In the genomic region with DNA sequence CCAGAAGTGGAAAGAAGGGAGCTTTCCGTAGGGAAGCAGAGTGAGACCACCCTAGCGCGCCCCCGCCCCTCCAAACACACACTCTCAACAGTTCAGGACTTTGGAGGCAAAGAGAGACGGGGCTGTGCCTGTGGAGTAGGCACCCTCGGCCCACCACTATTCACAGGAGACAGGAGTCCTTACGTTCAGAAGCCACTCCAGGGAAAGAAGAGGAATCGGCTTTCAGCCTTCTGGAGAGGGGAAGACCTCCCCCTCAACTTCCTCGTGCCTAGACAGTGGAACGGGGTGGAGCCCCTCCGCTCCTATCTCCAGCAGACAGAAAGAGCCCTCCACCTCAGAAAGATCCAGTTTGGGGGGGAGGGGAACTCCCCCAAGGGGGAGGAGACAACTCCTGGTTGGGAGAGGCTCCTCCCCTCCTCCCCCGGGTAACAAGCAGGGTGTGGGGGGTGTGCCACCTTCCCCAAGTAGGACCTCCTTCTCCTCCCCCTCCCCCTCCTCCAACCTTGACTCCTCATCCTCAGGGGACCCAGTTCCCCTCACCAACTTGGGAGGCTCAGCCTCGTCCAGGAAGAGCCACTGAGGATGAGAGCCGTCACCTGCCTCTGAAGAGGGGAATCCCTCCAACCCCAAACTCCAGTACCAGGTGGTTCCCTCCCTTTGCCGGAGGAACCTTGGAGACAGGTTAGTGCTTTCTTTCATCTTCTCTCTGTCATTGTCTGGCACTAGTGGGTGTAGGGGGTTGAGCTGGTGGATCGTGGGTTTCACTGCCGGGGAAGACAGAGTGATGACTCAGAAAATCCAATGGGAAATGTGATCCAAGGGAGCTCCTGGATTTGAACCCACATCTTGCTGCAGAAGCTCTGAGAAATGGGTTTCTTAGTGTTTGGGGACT, we compare ENCODE assay signal across 8 cellular contexts. TPM values are rescaled to one million over a fixed set of nuclear protein-coding genes. Genes with fewer than 3 reads are reported as not detected.
DNase-seq lines count a peak whose midpoint lies in the region; ATAC-seq and TF ChIP-seq lines count a peak whose summit lies in the region.

No MANE protein-coding gene starts in this region.

- DNase-seq in DMS 273 (lab: John Stamatoyannopoulos, UW; ENCODE audit: unreplicated experiment), result peak; percentile 52
- DNase-seq in DMS 273 treated with DMSO at 0.1 percent for 48 hours (lab: John Stamatoyannopoulos, UW), result no peak
- DNase-seq in OCI-M1 (lab: John Stamatoyannopoulos, UW), result peak; percentile 88
- DNase-seq in glutamatergic neuron, result peak; percentile 21
- DNase-seq in nucleus accumbens (lab: John Stamatoyannopoulos, UW), result peak in 45 of 56 donors; percentile 15 to 79 (median 49)
- DNase-seq in superior temporal gyrus (ENCODE audit: extremely low spot score), result no peak

- peak; percentile 27 for ATAC-seq in HG02798 (IDR thresholded peaks at IDR 0.05; ENCODE audit: poor library complexity, unreplicated experiment)

- H3K9me3 Mint-ChIP-seq in activated naive CD8-positive, alpha-beta T cell (ENCODE audit: low read depth), result no peaks in the 10 kb centered on the region
- no peaks in the 10 kb centered on the region for H3K9me3 Mint-ChIP-seq in glutamatergic neuron (ENCODE audit: unreplicated experiment)

- no peaks in the 10 kb centered on the region for H3K27me3 Mint-ChIP-seq in activated naive CD8-positive, alpha-beta T cell
- H3K27me3 Mint-ChIP-seq in glutamatergic neuron (ENCODE audit: unreplicated experiment), result peaks cover 5% of the 10 kb centered on the region

- H3K4me1 Mint-ChIP-seq in activated naive CD8-positive, alpha-beta T cell (ENCODE audit: low read depth), result peaks cover 54% of the 10 kb centered on the region
- H3K4me1 Mint-ChIP-seq in glutamatergic neuron (ENCODE audit: low read depth, unreplicated experiment), result peaks cover 19% of the 10 kb centered on the region

- no peaks in the 10 kb centered on the region for H3K36me3 Mint-ChIP-seq in activated naive CD8-positive, alpha-beta T cell
- no peaks in the 10 kb centered on the region for H3K36me3 Mint-ChIP-seq in glutamatergic neuron (ENCODE audit: unreplicated experiment)

- peak overlapping the region; percentile 85 for H3K4me3 Mint-ChIP-seq in activated naive CD8-positive, alpha-beta T cell
- peak overlapping the region; percentile 86 for H3K4me3 Mint-ChIP-seq in glutamatergic neuron (ENCODE audit: unreplicated experiment)

- TF ChIP-seq CTCF in glutamatergic neuron (IDR thresholded peaks at IDR 0.05; ENCODE audit: partially characterized antibody, unreplicated experiment), result no peak

- peak overlapping the region; percentile 88 for H3K27ac Mint-ChIP-seq in activated naive CD8-positive, alpha-beta T cell
- peak overlapping the region; percentile 1 for H3K27ac Mint-ChIP-seq in glutamatergic neuron (ENCODE audit: unreplicated experiment)

RNA-seq across cellular contexts. Expression of a gene that starts 0.9 kb away (rescaled TPM):
- total RNA-seq in glutamatergic neuron (ENCODE audit: unreplicated experiment), result 8.3 TPM

RNA-seq across cellular contexts. Expression of a gene that starts 32.8 kb away (rescaled TPM):
- not detected for total RNA-seq in glutamatergic neuron (ENCODE audit: unreplicated experiment)

RNA-seq across cellular contexts. Expression of a gene that starts 48.7 kb away (rescaled TPM):
- 88.2 TPM for total RNA-seq in glutamatergic neuron (ENCODE audit: unreplicated experiment)

Comparison
In these comparisons a context has a peak if more than half of its experiments do, and no peak if none do; other contexts are left out.
1. DNase-seq: peak in DMS 273 (single experiment), OCI-M1 (single experiment), glutamatergic neuron (single experiment) and nucleus accumbens (45 of 56); none in DMS 273 treated with DMSO at 0.1 percent for 48 hours (single experiment) and superior temporal gyrus (single experiment).